10 cellular contexts compared by ENCODE assay signal in the genomic region with DNA sequence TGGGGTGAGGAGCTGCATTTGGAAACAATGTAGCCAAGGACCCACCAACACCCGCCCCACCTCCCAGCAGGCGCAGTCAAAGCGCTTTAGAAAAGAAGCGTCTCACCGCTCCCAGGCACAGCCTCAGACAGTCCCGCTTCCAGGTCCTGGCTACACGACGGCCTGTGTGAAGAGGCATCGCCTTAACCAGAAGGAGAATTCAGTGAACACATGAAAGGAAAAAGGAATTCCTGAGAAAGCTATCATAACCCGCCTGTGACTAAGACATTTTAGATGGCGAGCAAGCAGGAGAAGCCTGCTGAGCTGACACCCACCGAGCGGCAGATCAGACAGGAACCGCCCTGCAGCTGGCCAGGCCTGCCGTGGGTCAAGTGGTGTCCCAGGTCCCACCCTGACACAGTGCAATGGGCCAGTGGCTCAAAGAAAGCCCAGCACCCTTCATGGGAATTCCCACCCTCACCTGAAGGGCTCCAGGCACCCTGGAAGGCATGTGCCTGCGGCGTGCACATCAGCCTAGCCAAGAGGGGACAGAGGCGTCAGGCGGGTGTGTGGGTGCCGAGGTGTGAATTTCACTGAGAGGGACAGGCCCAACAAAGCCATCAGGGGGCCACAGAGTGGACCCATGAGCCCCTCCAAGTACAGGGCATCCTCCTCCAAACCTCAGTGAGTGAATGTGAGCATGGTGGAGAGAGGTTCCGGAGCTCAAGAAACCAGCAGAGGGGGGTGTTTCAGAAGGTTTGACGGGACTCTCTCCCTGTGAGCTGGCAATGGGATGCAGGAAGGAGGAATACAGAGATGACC.
A peak's percentile ranks its signal among the peaks of the same experiment; 100 is the strongest.
DNase-seq lines count a peak whose midpoint lies in the region; FAIRE-seq and TF ChIP-seq lines count a peak whose summit lies in the region.
"Had no signal": no experiment of that assay in that cellular context is flagged by ENCODE, and none has a peak within 500 bp of the region (broad histone marks: within the 10 kb centered on the region; RNA-seq: fewer than 3 reads in every experiment).

No MANE protein-coding gene starts in this region.

- no peak overlapping the region for H3K4me2 ChIP-seq in H9 (ENCODE audit: insufficient read depth, insufficient read length, low read length)
- no peak overlapping the region for H3K4me2 ChIP-seq in mesenchymal stem cell (ENCODE audit: low read length, poor library complexity, severe bottlenecking)

- no peaks in the 10 kb centered on the region; the same call in 1 of the 2 replicates for H3K27me3 Mint-ChIP-seq in H9 (ENCODE audit: low read depth)
- H3K27me3 Mint-ChIP-seq in activated CD4-positive, alpha-beta T cell treated with anti-CD3 and anti-CD28 coated beads, Interleukin-2, amount 10 ng/mL, durations not matched to agents 7 days and 5 days: no peaks in the 10 kb centered on the region
- H3K27me3 Mint-ChIP-seq: activated naive CD8-positive, alpha-beta T cell treated with anti-CD3 and anti-CD28 coated beads for 36 hours had no signal

- H2BK120ac ChIP-seq in H9 (ENCODE audit: low read depth, low read length, poor library complexity, severe bottlenecking) (no peak overlapping the region), mesenchymal stem cell (ENCODE audit: low read depth, low read length) (no peak overlapping the region)

- H3K27ac Mint-ChIP-seq in H9: peak overlapping the region in 1 of 3 experiments; percentile 57; a peak in 1 of 7 replicates
- no peak overlapping the region for H3K27ac Mint-ChIP-seq in activated CD4-positive, alpha-beta T cell treated with anti-CD3 and anti-CD28 coated beads, Interleukin-2, amount 10 ng/mL, durations not matched to agents 7 days and 5 days
- H3K27ac Mint-ChIP-seq: activated naive CD8-positive, alpha-beta T cell treated with anti-CD3 and anti-CD28 coated beads for 36 hours had no signal

- H2AK5ac ChIP-seq in H9 (ENCODE audit: insufficient read length, low read length) (no peak overlapping the region), mesenchymal stem cell (ENCODE audit: low read length, severe bottlenecking) (peak overlapping the region; percentile 32)

- H2BK12ac ChIP-seq in H9 (ENCODE audit: insufficient read length, low read depth, low read length) (no peak overlapping the region), mesenchymal stem cell (ENCODE audit: low read length in 2 of 2) (no peak overlapping the region)

- no peak overlapping the region for H2BK5ac ChIP-seq in H9 (ENCODE audit: insufficient read length, low read length)
- H2BK5ac ChIP-seq in mesenchymal stem cell (ENCODE audit: low read depth, low read length, poor library complexity, severe bottlenecking): peak overlapping the region; percentile 53

- H3T11ph ChIP-seq in H9 (ENCODE audit: low read length): no peak overlapping the region

- H3K9me3 Mint-ChIP-seq in H9: no peaks in the 10 kb centered on the region
- no peaks in the 10 kb centered on the region for H3K9me3 Mint-ChIP-seq in activated CD4-positive, alpha-beta T cell treated with anti-CD3 and anti-CD28 coated beads, Interleukin-2, amount 10 ng/mL, durations not matched to agents 7 days and 5 days
- H3K9me3 Mint-ChIP-seq: activated naive CD8-positive, alpha-beta T cell treated with anti-CD3 and anti-CD28 coated beads for 36 hours; CD4-positive, alpha-beta memory T cell had no signal

- POLR2A ChIA-PET in activated CD4-positive, alpha-beta T cell treated with anti-CD3 and anti-CD28 coated beads, Interleukin-2, amount 10 ng/mL, durations not matched to agents 7 days and 5 days (lab: Charles Lee): no interaction called here

- FAIRE-seq in GM19239 (lab: Jason Lieb, UNC): no peak

- H3K56ac ChIP-seq in H9 (ENCODE audit: insufficient read length, low read depth, low read length): no peak overlapping the region

- no peak overlapping the region for H2AFZ ChIP-seq in H9 (ENCODE audit: low read length)
- no peak overlapping the region for H2AFZ ChIP-seq in mesenchymal stem cell (ENCODE audit: low read depth, low read length)

- no peaks in the 10 kb centered on the region for H3K23me2 ChIP-seq in H9 (ENCODE audit: insufficient read length, low read depth, low read length, poor library complexity, severe bottlenecking)

- H3K4ac ChIP-seq in H9 (ENCODE audit: low read depth, low read length): no peak overlapping the region
- H3K4ac ChIP-seq in mesenchymal stem cell (ENCODE audit: low read depth in 1 of 2, low read length in 2 of 2): no peak overlapping the region

- H3K4me3 ChIP-seq in AG10803 (ENCODE audit: low read length) (no peak overlapping the region), mesenchymal stem cell (ENCODE audit: insufficient read depth in 1 of 2, low read depth in 1 of 2, low read length in 2 of 2) (no peak overlapping the region)

- DNase-seq in AG10803 (ENCODE audit: low read depth) (no peak), H9 (no peak), astrocyte of the hippocampus (ENCODE audit: low read depth, low spot score) (peak; percentile 73), mesenchymal stem cell (no peak), GM19239 (ENCODE audit: insufficient read length, low spot score) (no peak), NCI-H2196 treated with DMSO at 0.1 percent for 48 hours (lab: John Stamatoyannopoulos, UW; ENCODE audit: unreplicated experiment) (no peak)
- no peak for DNase-seq in activated CD4-positive, alpha-beta T cell treated with anti-CD3 and anti-CD28 coated beads, Interleukin-2, amount 10 ng/mL, durations not matched to agents 7 days and 5 days
- no peak for DNase-seq in stimulated activated CD8-positive, alpha-beta memory T cell treated with anti-CD3 and anti-CD28 coated beads, Interleukin-4, amount 100 ng/mL, for 48 hours
- DNase-seq: activated naive CD8-positive, alpha-beta T cell treated with anti-CD3 and anti-CD28 coated beads for 36 hours; CD4-positive, alpha-beta memory T cell had no signal

- H2BK20ac ChIP-seq in H9 (ENCODE audit: low read depth, low read length, poor library complexity, severe bottlenecking): no peak overlapping the region

- H3K4me3 Mint-ChIP-seq in H9: no peak overlapping the region
- no peak overlapping the region for H3K4me3 Mint-ChIP-seq in activated CD4-positive, alpha-beta T cell treated with anti-CD3 and anti-CD28 coated beads, Interleukin-2, amount 10 ng/mL, durations not matched to agents 7 days and 5 days
- H3K4me3 Mint-ChIP-seq: activated naive CD8-positive, alpha-beta T cell treated with anti-CD3 and anti-CD28 coated beads for 36 hours; CD4-positive, alpha-beta memory T cell had no signal

- H4K5ac ChIP-seq in H9 (ENCODE audit: insufficient read length, low read depth, low read length): no peak overlapping the region

- H3K14ac ChIP-seq in H9 (ENCODE audit: insufficient read depth, low read length) (no peak overlapping the region), mesenchymal stem cell (ENCODE audit: low read length in 2 of 2) (no peak overlapping the region)

- no CpG with 5 or more reads among the region's 22 CpGs for WGBS in H9 (ENCODE audit: extremely low coverage, insufficient read length, low lambda C conversion rate)
- 72% methylated on average over 21 of the region's 22 CpGs for WGBS in mesenchymal stem cell

- H3K4me1 ChIP-seq in H9 (ENCODE audit: insufficient read depth, low read length) (peaks cover 5% of the 10 kb centered on the region; the same call in 1 of the 2 replicates), mesenchymal stem cell (ENCODE audit: control insufficient read depth, insufficient read depth, low read depth, low read length) (peaks cover 21% of the 10 kb centered on the region)

- H4K91ac ChIP-seq in H9 (ENCODE audit: insufficient read length, low read depth, low read length) (no peak overlapping the region), mesenchymal stem cell (ENCODE audit: low read length) (no peak overlapping the region)

- no peaks in the 10 kb centered on the region for H4K20me1 ChIP-seq in H9 (ENCODE audit: control insufficient read depth, insufficient read depth, insufficient read length)

- H3K27ac ChIP-seq in H9 (ENCODE audit: insufficient read length, low read depth, low read length): no peak overlapping the region
- peak overlapping the region; percentile 50 for H3K27ac ChIP-seq in mesenchymal stem cell (ENCODE audit: low read length, poor library complexity, severe bottlenecking)

- peaks cover 25 to 28% of the 10 kb centered on the region in 2 experiments for H3K4me1 Mint-ChIP-seq in H9
- H3K4me1 Mint-ChIP-seq in activated CD4-positive, alpha-beta T cell treated with anti-CD3 and anti-CD28 coated beads, Interleukin-2, amount 10 ng/mL, durations not matched to agents 7 days and 5 days: no peaks in the 10 kb centered on the region
- H3K4me1 Mint-ChIP-seq: activated naive CD8-positive, alpha-beta T cell treated with anti-CD3 and anti-CD28 coated beads for 36 hours; CD4-positive, alpha-beta memory T cell had no signal

- no peak overlapping the region for H3K9ac ChIP-seq in H9 (ENCODE audit: extremely low read depth, insufficient read length, low read length)
- H3K9ac ChIP-seq in mesenchymal stem cell (ENCODE audit: low read length): no peak overlapping the region

- H3K36me3 ChIP-seq in mesenchymal stem cell (ENCODE audit: control insufficient read depth in 1 of 2, insufficient read depth in 2 of 2, low read depth in 1 of 2, low read length in 2 of 2): peaks cover 0 to 4% of the 10 kb centered on the region in 2 experiments

- H3K79me2 ChIP-seq in H9 (ENCODE audit: insufficient read depth, low read length): no peaks in the 10 kb centered on the region

- no peaks in the 10 kb centered on the region for H3K27me3 ChIP-seq in H9 (ENCODE audit: insufficient read depth, low read length)
- H3K27me3 ChIP-seq in mesenchymal stem cell (ENCODE audit: control insufficient read depth in 1 of 2, insufficient read depth in 1 of 2, low read length in 2 of 2): peaks cover 8 to 45% of the 10 kb centered on the region in 2 experiments

- H3K79me1 ChIP-seq in H9 (ENCODE audit: insufficient read depth, low read depth, low read length, poor library complexity, severe bottlenecking): no peaks in the 10 kb centered on the region
- no peaks in the 10 kb centered on the region for H3K79me1 ChIP-seq in mesenchymal stem cell (replicated peaks; ENCODE audit: low read length, poor library complexity, severe bottlenecking)

- H3K23ac ChIP-seq in H9 (ENCODE audit: insufficient read length, low read depth, low read length) (no peak overlapping the region), mesenchymal stem cell (ENCODE audit: low read length in 2 of 2) (no peak overlapping the region)

- H3K18ac ChIP-seq in H9 (ENCODE audit: insufficient read length, low read depth, low read length) (no peak overlapping the region), mesenchymal stem cell (ENCODE audit: low read depth in 1 of 2, low read length in 2 of 2) (no peak overlapping the region)

- CTCF ChIA-PET in activated CD4-positive, alpha-beta T cell treated with anti-CD3 and anti-CD28 coated beads, Interleukin-2, amount 10 ng/mL, durations not matched to agents 7 days and 5 days (lab: Charles Lee): no interaction called here

- H2BK15ac ChIP-seq in H9 (ENCODE audit: low read depth, low read length) (no peak overlapping the region), mesenchymal stem cell (ENCODE audit: low read depth, poor library complexity, severe bottlenecking) (no peak overlapping the region)

- TF ChIP-seq CTCF in AG10803 (conservative IDR thresholded peaks at IDR 0.05; ENCODE audit: low read length) (peak; percentile 13; the same call in 1 of the 2 replicates), H9 (conservative IDR thresholded peaks at IDR 0.05) (peak; percentile 51; the same call in 2 of the 3 replicates)

- no peaks in the 10 kb centered on the region for H3K9me3 ChIP-seq in H9 (ENCODE audit: control insufficient read depth, low read depth, low read length)
- H3K9me3 ChIP-seq in mesenchymal stem cell (ENCODE audit: control insufficient read depth, low read length): no peaks in the 10 kb centered on the region

- no peak overlapping the region for H4K8ac ChIP-seq in H9 (replicated peaks; ENCODE audit: insufficient read length, low read depth, low read length)
- H4K8ac ChIP-seq in mesenchymal stem cell (ENCODE audit: low read length): no peak overlapping the region

- H3K36me3 Mint-ChIP-seq in H9 (ENCODE audit: insufficient read depth in 1 of 3, low read depth in 3 of 3): no peaks in the 10 kb centered on the region; a peak in 2 of 7 replicates
- no peaks in the 10 kb centered on the region for H3K36me3 Mint-ChIP-seq in activated CD4-positive, alpha-beta T cell treated with anti-CD3 and anti-CD28 coated beads, Interleukin-2, amount 10 ng/mL, durations not matched to agents 7 days and 5 days (ENCODE audit: low read depth)
- H3K36me3 Mint-ChIP-seq: activated naive CD8-positive, alpha-beta T cell treated with anti-CD3 and anti-CD28 coated beads for 36 hours; CD4-positive, alpha-beta memory T cell had no signal
